ENCODE assay signal across 16 cellular contexts in the genomic region with DNA sequence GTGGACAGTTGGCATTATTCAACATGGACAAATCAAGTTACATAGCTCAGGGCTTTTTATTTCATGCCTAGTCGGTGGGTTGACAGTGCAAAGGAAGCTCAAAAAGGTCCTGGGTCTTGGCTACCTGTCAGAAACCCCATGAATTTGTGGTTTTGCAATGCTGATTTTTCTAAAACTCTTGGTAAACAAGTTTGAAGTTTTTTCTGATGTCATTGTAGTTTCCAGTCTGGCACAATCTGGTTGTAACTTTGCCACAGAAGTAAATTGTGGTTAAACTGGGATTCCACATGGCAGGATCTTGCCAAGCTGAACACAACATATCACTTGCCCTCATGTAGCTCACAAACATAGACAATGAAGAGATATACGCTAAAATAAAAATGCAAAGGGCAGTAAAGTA.
A peak's percentile ranks its signal among the peaks of the same experiment; 100 is the strongest.
DNase-seq lines count a peak whose midpoint lies in the region; ATAC-seq and TF ChIP-seq lines count a peak whose summit lies in the region.
"Had no signal": no experiment of that assay in that cellular context is flagged by ENCODE, and none has a peak within 500 bp of the region (broad histone marks: within the 10 kb centered on the region; RNA-seq: fewer than 3 reads in every experiment).

No MANE protein-coding gene starts in this region.

- H3K27ac ChIP-seq in PC-3 (ENCODE audit: low read length), result no peak overlapping the region
- H3K27ac ChIP-seq: BLaER1 had no signal

- H3K9me2 ChIP-seq in PC-3 (replicated peaks; ENCODE audit: low read length), result 0 out of 2 replicates have a peak, but pooled peaks cover 3% of the 10 kb centered on the region

- in situ Hi-C loops in G401 (cut with HindIII; ENCODE audit: low sequenced_read_pairs), result no loop called here

- H3K27me3 ChIP-seq in PC-3 (ENCODE audit: low read length), result no peaks in the 10 kb centered on the region
- H3K27me3 ChIP-seq: BLaER1 had no signal

- no peaks in the 10 kb centered on the region for H3K9me3 ChIP-seq in PC-3 (ENCODE audit: low read length)

- H3F3A ChIP-seq in PC-3 (ENCODE audit: low read length, unreplicated experiment), result no peaks in the 10 kb centered on the region

- no peak overlapping the region for H3K4me2 ChIP-seq in PC-3 (ENCODE audit: low read length)
- H3K4me2 ChIP-seq: BLaER1 had no signal

- CTCF ChIA-PET in PC-3 (lab: Charles Lee), result no interaction called here

- ATAC-seq in PC-3 (no peak), omental fat pad (ENCODE audit: low FRiP score) (no peak)
- ATAC-seq: SK-N-SH treated with all-trans-retinoic acid at 6 μM for 48 hours had no signal

- POLR2A ChIA-PET in PC-3 (lab: Charles Lee; ENCODE audit: unreplicated experiment), result no interaction called here

- no peak overlapping the region for H2AFZ ChIP-seq in PC-3 (ENCODE audit: low read length)

- no peak for TF ChIP-seq CTCF in PC-3 (conservative IDR thresholded peaks at IDR 0.05; ENCODE audit: low read depth, low read length)
- no peak for TF ChIP-seq CTCF in choroid plexus epithelial cell (conservative IDR thresholded peaks at IDR 0.05; ENCODE audit: low read depth, low read length)
- no peak for TF ChIP-seq CTCF in omental fat pad (IDR thresholded peaks at IDR 0.05)

- H3K4me3 ChIP-seq in PC-3 (ENCODE audit: low read length), result no peak overlapping the region
- H3K4me3 ChIP-seq in choroid plexus epithelial cell (ENCODE audit: low read depth, low read length), result no peak overlapping the region
- H3K4me3 ChIP-seq: BLaER1 had no signal

- DNase-seq in H4 (ENCODE audit: low spot score) (peak; percentile 80), PC-3 (peak; percentile 2), choroid plexus epithelial cell (ENCODE audit: low read depth) (peak; percentile 39), iris pigment epithelial cell (ENCODE audit: low read depth) (peak; percentile 68), EL (no peak), G401 (ENCODE audit: low spot score) (no peak), Ammon's horn (ENCODE audit: low spot score) (no peak), omental fat pad (ENCODE audit: low spot score) (no peak)
- DNase-seq: ACHN, NCI-H1048, NCI-H1694, NCI-H2107, NCI-H345, NCI-H69 had no signal

- BruUV-seq in PC-3 (replicated peaks; lab: Mats Ljungman, UMichigan), result no TSS peak

- no peaks in the 10 kb centered on the region for H3K79me2 ChIP-seq in PC-3 (ENCODE audit: low read length)

- intact Hi-C loops in PC-3 (cut with micrococcal nuclease), result loop anchor here (2.0 kb wide), 1 partner anchor 67 kb away; no protein-coding TSS in a partner anchor

- H3K9ac ChIP-seq in PC-3 (ENCODE audit: low read length), result no peak overlapping the region
- H3K9ac ChIP-seq: BLaER1 had no signal

- peaks cover 4% of the 10 kb centered on the region; the same call in 1 of the 2 replicates for H3K4me1 ChIP-seq in PC-3 (ENCODE audit: insufficient read depth, low read length)
- H3K4me1 ChIP-seq: BLaER1 had no signal

- H3K36me3 ChIP-seq in PC-3 (ENCODE audit: low read depth, low read length), result no peaks in the 10 kb centered on the region
- H3K36me3 ChIP-seq: BLaER1 had no signal

- H4K20me1 ChIP-seq in PC-3 (ENCODE audit: low read length), result no peaks in the 10 kb centered on the region
- H4K20me1 ChIP-seq: BLaER1 had no signal

Comparison
In these comparisons a context has a peak if more than half of its experiments do, and no peak if none do; other contexts are left out.
1. DNase-seq: peak in H4 (single experiment), PC-3 (single experiment), choroid plexus epithelial cell (single experiment) and iris pigment epithelial cell (single experiment); none in EL (single experiment), G401 (single experiment), Ammon's horn (single experiment) and omental fat pad (single experiment).